In the genomic region with DNA sequence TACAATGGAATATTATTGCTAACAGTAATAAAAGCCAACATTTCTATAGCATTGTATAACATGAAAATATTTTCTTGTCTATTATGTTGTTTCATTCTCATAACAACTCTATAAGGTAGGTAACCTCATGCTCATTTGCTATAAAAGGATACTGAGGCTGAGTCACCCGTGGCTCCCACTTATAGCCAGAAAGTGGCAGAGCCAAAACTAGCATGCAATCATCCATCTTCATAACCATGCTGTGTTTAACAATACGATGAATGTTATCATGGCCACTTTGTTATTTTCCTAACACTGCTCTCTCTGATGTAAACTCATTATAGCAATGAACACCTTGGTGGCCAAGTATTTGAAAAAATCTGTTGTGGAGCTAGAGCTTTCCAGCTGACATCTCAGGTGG, we compare ENCODE assay signal across 30 cellular contexts.
"Had no signal": no experiment of that assay in that cellular context is flagged by ENCODE, and none has a peak within 500 bp of the region (broad histone marks: within the 10 kb centered on the region; RNA-seq: fewer than 3 reads in every experiment).

No MANE protein-coding gene starts in this region.

- H3K27ac Mint-ChIP-seq: activated CD4-positive, alpha-beta memory T cell treated with anti-CD3 and anti-CD28 coated beads, Interleukin-2, amount 10 ng/mL, durations not matched to agents 7 days and 5 days; activated CD4-positive, alpha-beta T cell treated with anti-CD3 and anti-CD28 coated beads, Interleukin-2, amount 10 ng/mL, durations not matched to agents 7 days and 5 days; activated naive CD8-positive, alpha-beta T cell; activated T-cell treated with anti-CD3 and anti-CD28 coated beads, Interleukin-2, amount 50 U/mL, for 24 hours; activated T-cell treated with anti-CD3 and anti-CD28 coated beads, Interleukin-2, amount 50 U/mL, for 72 hours; WTC11 had no signal

- H3K4me3 ChIP-seq: body of pancreas, cardiac muscle cell, colonic mucosa, gastroesophageal sphincter, heart right ventricle, hepatocyte had no signal

- DNase-seq: activated CD4-positive, alpha-beta memory T cell treated with anti-CD3 and anti-CD28 coated beads, Interleukin-2, amount 10 ng/mL, durations not matched to agents 7 days and 5 days; activated CD4-positive, alpha-beta T cell treated with anti-CD3 and anti-CD28 coated beads for 1 hour; activated CD4-positive, alpha-beta T cell treated with anti-CD3 and anti-CD28 coated beads for 4 hours; activated CD4-positive, alpha-beta T cell treated with anti-CD3 and anti-CD28 coated beads, Interleukin-2, amount 10 ng/mL, durations not matched to agents 7 days and 5 days; activated CD4-positive, alpha-beta T cell treated with anti-CD3 and anti-CD28 coated beads, Interleukin-2, amount 50 U/mL, for 4 hours; activated CD8-positive, alpha-beta memory T cell treated with anti-CD3 and anti-CD28 coated beads, Interleukin-2, amount 50 U/mL, for 48 hours; activated gamma-delta T cell treated with Interleukin-2 at 50 U/mL for 16 hours; activated naive CD4-positive, alpha-beta T cell treated with anti-CD3 and anti-CD28 coated beads, Interleukin-2, amount 50 U/mL, for 16 hours; activated naive CD4-positive, alpha-beta T cell treated with Interleukin-2 at 50 U/mL for 16 hours; activated T-cell treated with anti-CD3 and anti-CD28 coated beads for 4 hours; activated T-cell treated with anti-CD3 and anti-CD28 coated beads, Interleukin-2, amount 50 U/mL, for 24 hours; activated T-cell treated with anti-CD3 and anti-CD28 coated beads, Interleukin-2, amount 50 U/mL, for 72 hours; amniotic stem cell; anterior cingulate cortex; body of pancreas; central memory CD4-positive, alpha-beta T cell; cerebellar nuclear complex; colonic mucosa; effector CD8-positive, alpha-beta T cell; foreskin melanocyte; heart right ventricle; T-helper 2 cell had no signal

- H3K4me2 ChIP-seq: hepatocyte had no signal

- H3K36me3 Mint-ChIP-seq: activated naive CD8-positive, alpha-beta T cell; WTC11 had no signal

- H3K4me3 Mint-ChIP-seq: activated CD4-positive, alpha-beta memory T cell treated with anti-CD3 and anti-CD28 coated beads, Interleukin-2, amount 10 ng/mL, durations not matched to agents 7 days and 5 days; activated CD4-positive, alpha-beta T cell treated with anti-CD3 and anti-CD28 coated beads, Interleukin-2, amount 10 ng/mL, durations not matched to agents 7 days and 5 days; activated naive CD8-positive, alpha-beta T cell; activated T-cell treated with anti-CD3 and anti-CD28 coated beads, Interleukin-2, amount 50 U/mL, for 24 hours; activated T-cell treated with anti-CD3 and anti-CD28 coated beads, Interleukin-2, amount 50 U/mL, for 72 hours; WTC11 had no signal

- H3K9me3 ChIP-seq: body of pancreas, colonic mucosa, gastroesophageal sphincter, heart right ventricle had no signal

- H3K27ac ChIP-seq: body of pancreas, cardiac muscle cell, colonic mucosa, gastroesophageal sphincter, heart right ventricle, hepatocyte, VCaP had no signal

- H3K4me1 ChIP-seq: body of pancreas, gastroesophageal sphincter had no signal

- H3K36me3 ChIP-seq: cardiac muscle cell, colonic mucosa, gastroesophageal sphincter, heart right ventricle had no signal

- H3K9me3 Mint-ChIP-seq: activated CD4-positive, alpha-beta memory T cell treated with anti-CD3 and anti-CD28 coated beads, Interleukin-2, amount 10 ng/mL, durations not matched to agents 7 days and 5 days; activated CD4-positive, alpha-beta T cell treated with anti-CD3 and anti-CD28 coated beads, Interleukin-2, amount 10 ng/mL, durations not matched to agents 7 days and 5 days; activated T-cell treated with anti-CD3 and anti-CD28 coated beads, Interleukin-2, amount 50 U/mL, for 24 hours; activated T-cell treated with anti-CD3 and anti-CD28 coated beads, Interleukin-2, amount 50 U/mL, for 72 hours; WTC11 had no signal

- H3K27me3 Mint-ChIP-seq: activated CD4-positive, alpha-beta memory T cell treated with anti-CD3 and anti-CD28 coated beads, Interleukin-2, amount 10 ng/mL, durations not matched to agents 7 days and 5 days; activated CD4-positive, alpha-beta T cell treated with anti-CD3 and anti-CD28 coated beads, Interleukin-2, amount 10 ng/mL, durations not matched to agents 7 days and 5 days; activated naive CD8-positive, alpha-beta T cell; activated T-cell treated with anti-CD3 and anti-CD28 coated beads, Interleukin-2, amount 50 U/mL, for 24 hours had no signal

- H3K4me1 Mint-ChIP-seq: activated CD4-positive, alpha-beta memory T cell treated with anti-CD3 and anti-CD28 coated beads, Interleukin-2, amount 10 ng/mL, durations not matched to agents 7 days and 5 days had no signal

- H3K79me2 ChIP-seq: hepatocyte had no signal

- ATAC-seq: activated T-cell treated with anti-CD3 and anti-CD28 coated beads, Interleukin-2, amount 50 U/mL, for 72 hours; body of pancreas; esophagus mucosa; gastroesophageal sphincter; heart right ventricle; WTC11 had no signal

- H3K27me3 ChIP-seq: body of pancreas, cardiac muscle cell, colonic mucosa, gastroesophageal sphincter, heart right ventricle, hepatocyte had no signal

- FAIRE-seq: TTC549 had no signal

- H2AFZ ChIP-seq: hepatocyte had no signal
